28 cellular contexts compared by ENCODE assay signal in genomic region chr6:66054967-66055366, GRCh38.
"Had no signal": no experiment of that assay in that cellular context is flagged by ENCODE, and none has a peak within 500 bp of the region (broad histone marks: within the 10 kb centered on the region; RNA-seq: fewer than 3 reads in every experiment).

No MANE protein-coding gene starts in this region.

- H3K27ac ChIP-seq: colonic mucosa, coronary artery, dorsolateral prefrontal cortex, epithelial cell of prostate, esophagus muscularis mucosa, esophagus squamous epithelium, foreskin keratinocyte, gastrocnemius medialis, gastroesophageal sphincter, heart left ventricle, heart right ventricle had no signal

- FAIRE-seq: colon, endometrium, endothelial cell of umbilical vein, frontal cortex had no signal

- H3K4me1 ChIP-seq: colonic mucosa, esophagus muscularis mucosa, esophagus squamous epithelium, foreskin keratinocyte, gastrocnemius medialis, gastroesophageal sphincter, heart left ventricle, heart right ventricle had no signal

- H3K9me3 ChIP-seq: colonic mucosa, esophagus muscularis mucosa, esophagus squamous epithelium, gastrocnemius medialis, gastroesophageal sphincter, heart left ventricle, heart right ventricle had no signal

- ATAC-seq: effector memory CD8-positive, alpha-beta T cell; esophagus mucosa; foreskin keratinocyte; gastrocnemius medialis; gastroesophageal sphincter; heart left ventricle; heart right ventricle had no signal

- H3K36me3 ChIP-seq: colonic mucosa, esophagus muscularis mucosa, esophagus squamous epithelium, gastrocnemius medialis, gastroesophageal sphincter, heart left ventricle, heart right ventricle had no signal

- H3K4me3 ChIP-seq: colonic mucosa, coronary artery, dorsolateral prefrontal cortex, esophagus muscularis mucosa, esophagus squamous epithelium, gastrocnemius medialis, gastroesophageal sphincter, heart left ventricle, heart right ventricle had no signal

- H3K27me3 ChIP-seq: colonic mucosa, dorsolateral prefrontal cortex, esophagus muscularis mucosa, esophagus squamous epithelium, foreskin keratinocyte, gastrocnemius medialis, gastroesophageal sphincter, heart left ventricle, heart right ventricle had no signal

- DNase-seq: colonic mucosa; cortex of kidney; dermis blood vessel endothelial cell; dorsolateral prefrontal cortex; effector CD4-positive, alpha-beta T cell; effector CD8-positive, alpha-beta T cell; effector memory CD4-positive, alpha-beta T cell; effector memory CD8-positive, alpha-beta T cell; endodermal cell; erythroblast; esophagus squamous epithelium; foreskin fibroblast; foreskin keratinocyte; foreskin melanocyte; gastrocnemius medialis; glutamatergic neuron; head of caudate nucleus; heart left ventricle; heart right ventricle had no signal
